Comparison of ENCODE assay signal across 2 cellular contexts in genomic region chr15:72419768-72420167, GRCh38.
TF ChIP-seq lines count a peak whose summit lies in the region.

No MANE protein-coding gene starts in this region.

TF ChIP-seq in HEK293, 187 proteins besides CTCF, POLR2A, EP300 and RAD21:
- peak; percentile 17; the same call in 1 of the 2 replicates for TF ChIP-seq ZNF362 (tag by site-specific recombination; IDR thresholded peaks at IDR 0.05)

TF ChIP-seq in HepG2, 621 proteins besides CTCF, POLR2A, EP300 and RAD21 (continued from another document):
- TF ChIP-seq ZNF121 (CRISPR knock-in tag; IDR thresholded peaks at IDR 0.05) = peak; percentile 56; the same call in 1 of the 2 replicates
